27 cellular contexts compared by ENCODE assay signal in genomic region chr10:97255512-97256293, GRCh38. TPM values are rescaled to one million over a fixed set of nuclear protein-coding genes. Genes with fewer than 3 reads are reported as not detected.
DNase-seq lines count a peak whose midpoint lies in the region; ATAC-seq and TF ChIP-seq lines count a peak whose summit lies in the region.
"Had no signal": no experiment of that assay in that cellular context is flagged by ENCODE, and none has a peak within 500 bp of the region (broad histone marks: within the 10 kb centered on the region; RNA-seq: fewer than 3 reads in every experiment).

No MANE protein-coding gene starts in this region.

- CTCF ChIA-PET in activated CD8-positive, alpha-beta T cell treated with anti-CD3 and anti-CD28 coated beads for 36 hours (lab: Charles Lee): interaction anchor here (1.5 kb wide), 1 partner anchor 45 kb away, joined by 3 read pairs; no protein-coding TSS in a partner anchor
- CTCF ChIA-PET in activated CD8-positive, alpha-beta T cell treated with anti-CD3 and anti-CD28 coated beads, Interleukin-2, amount 10 ng/mL, durations not matched to agents 7 days and 5 days (lab: Charles Lee): interaction anchor here (1.1 kb wide), 1 partner anchor 22 kb away, joined by 3 read pairs; no protein-coding TSS in a partner anchor

- H3K36me3 Mint-ChIP-seq in activated CD8-positive, alpha-beta T cell treated with anti-CD3 and anti-CD28 coated beads for 36 hours (ENCODE audit: low read depth): peaks cover 31% of the 10 kb centered on the region
- H3K36me3 Mint-ChIP-seq in activated CD8-positive, alpha-beta T cell treated with anti-CD3 and anti-CD28 coated beads, Interleukin-2, amount 10 ng/mL, durations not matched to agents 7 days and 5 days (ENCODE audit: low read depth): peaks cover 53% of the 10 kb centered on the region
- peaks cover 60% of the 10 kb centered on the region for H3K36me3 Mint-ChIP-seq in stimulated activated memory B cell treated with anti-CD40 and anti-IgM and Interleukin-4, amounts not matched to agents 10 μg/mL and 1 μg/mL and 100 μg/mL, for 72 hours

- H3K4me1 Mint-ChIP-seq in activated CD8-positive, alpha-beta T cell treated with anti-CD3 and anti-CD28 coated beads for 36 hours (ENCODE audit: low read depth): peaks cover 14% of the 10 kb centered on the region
- no peaks in the 10 kb centered on the region for H3K4me1 Mint-ChIP-seq in activated CD8-positive, alpha-beta T cell treated with anti-CD3 and anti-CD28 coated beads, Interleukin-2, amount 10 ng/mL, durations not matched to agents 7 days and 5 days (ENCODE audit: low read depth)
- peaks cover 20% of the 10 kb centered on the region for H3K4me1 Mint-ChIP-seq in stimulated activated memory B cell treated with anti-CD40 and anti-IgM and Interleukin-4, amounts not matched to agents 10 μg/mL and 1 μg/mL and 100 μg/mL, for 72 hours
- H3K4me1 Mint-ChIP-seq: activated CD4-positive, alpha-beta T cell treated with anti-CD3 and anti-CD28 coated beads, Interleukin-2, amount 10 ng/mL, durations not matched to agents 24 days and 14 days; endodermal cell had no signal

- H3K27me3 Mint-ChIP-seq in activated CD8-positive, alpha-beta T cell treated with anti-CD3 and anti-CD28 coated beads for 36 hours: no peaks in the 10 kb centered on the region
- no peaks in the 10 kb centered on the region for H3K27me3 Mint-ChIP-seq in activated CD8-positive, alpha-beta T cell treated with anti-CD3 and anti-CD28 coated beads, Interleukin-2, amount 10 ng/mL, durations not matched to agents 7 days and 5 days (ENCODE audit: low read depth)
- no peaks in the 10 kb centered on the region for H3K27me3 Mint-ChIP-seq in stimulated activated memory B cell treated with anti-CD40 and anti-IgM and Interleukin-4, amounts not matched to agents 10 μg/mL and 1 μg/mL and 100 μg/mL, for 72 hours
- H3K27me3 Mint-ChIP-seq: activated CD4-positive, alpha-beta T cell treated with anti-CD3 and anti-CD28 coated beads, Interleukin-2, amount 10 ng/mL, durations not matched to agents 24 days and 14 days; CD4-positive, alpha-beta memory T cell had no signal

- intact Hi-C loops in activated CD8-positive, alpha-beta T cell treated with anti-CD3 and anti-CD28 coated beads for 36 hours (cut with micrococcal nuclease): no loop called here
- intact Hi-C loops in posterior cingulate gyrus (cut with DNase I): no loop called here

- peaks cover 4% of the 10 kb centered on the region for H3K9me3 Mint-ChIP-seq in activated CD8-positive, alpha-beta T cell treated with anti-CD3 and anti-CD28 coated beads for 36 hours
- H3K9me3 Mint-ChIP-seq in activated CD8-positive, alpha-beta T cell treated with anti-CD3 and anti-CD28 coated beads, Interleukin-2, amount 10 ng/mL, durations not matched to agents 7 days and 5 days (ENCODE audit: insufficient read depth): no peaks in the 10 kb centered on the region
- H3K9me3 Mint-ChIP-seq in stimulated activated memory B cell treated with anti-CD40 and anti-IgM and Interleukin-4, amounts not matched to agents 10 μg/mL and 1 μg/mL and 100 μg/mL, for 72 hours: peaks cover 3% of the 10 kb centered on the region

- ATAC-seq in activated CD8-positive, alpha-beta T cell treated with anti-CD3 and anti-CD28 coated beads for 36 hours: peak; percentile 94
- no peak for ATAC-seq in activated CD8-positive, alpha-beta T cell treated with anti-CD3 and anti-CD28 coated beads, Interleukin-2, amount 10 ng/mL, durations not matched to agents 7 days and 5 days
- ATAC-seq in stimulated activated memory B cell treated with anti-CD40 and anti-IgM and Interleukin-4, amounts not matched to agents 10 μg/mL and 1 μg/mL and 100 μg/mL, for 72 hours: peak; percentile 20
- ATAC-seq in HG02840 (IDR thresholded peaks at IDR 0.05; ENCODE audit: low FRiP score, unreplicated experiment): no peak
- ATAC-seq: A549, esophagus mucosa had no signal

- H3K4me3 Mint-ChIP-seq in activated CD8-positive, alpha-beta T cell treated with anti-CD3 and anti-CD28 coated beads for 36 hours: no peak overlapping the region
- H3K4me3 Mint-ChIP-seq in activated CD8-positive, alpha-beta T cell treated with anti-CD3 and anti-CD28 coated beads, Interleukin-2, amount 10 ng/mL, durations not matched to agents 7 days and 5 days: no peak overlapping the region
- H3K4me3 Mint-ChIP-seq in stimulated activated memory B cell treated with anti-CD40 and anti-IgM and Interleukin-4, amounts not matched to agents 10 μg/mL and 1 μg/mL and 100 μg/mL, for 72 hours: no peak overlapping the region
- H3K4me3 Mint-ChIP-seq: activated CD4-positive, alpha-beta T cell treated with anti-CD3 and anti-CD28 coated beads, Interleukin-2, amount 10 ng/mL, durations not matched to agents 24 days and 14 days; CD4-positive, alpha-beta memory T cell; endodermal cell had no signal

- DNase-seq in activated CD8-positive, alpha-beta T cell treated with anti-CD3 and anti-CD28 coated beads for 36 hours: no peak
- no peak for DNase-seq in activated CD8-positive, alpha-beta T cell treated with anti-CD3 and anti-CD28 coated beads, Interleukin-2, amount 10 ng/mL, durations not matched to agents 7 days and 5 days
- peak; percentile 14 for DNase-seq in COLO829 (ENCODE audit: low spot score)
- peak; percentile 17 for DNase-seq in dermis blood vessel endothelial cell
- DNase-seq in RKO (ENCODE audit: low spot score): no peak
- DNase-seq in posterior cingulate gyrus: no peak
- DNase-seq: activated CD4-positive, alpha-beta T cell treated with anti-CD3 and anti-CD28 coated beads, Interleukin-2, amount 10 ng/mL, durations not matched to agents 24 days and 14 days; activated naive CD4-positive, alpha-beta T cell treated with anti-CD3 and anti-CD28 coated beads, Interleukin-2, amount 50 U/mL, for 16 hours; CD4-positive, alpha-beta memory T cell; cortex of kidney; DMS 273 treated with DMSO at 0.1 percent for 48 hours; endodermal cell; glutamatergic neuron; GM23248; NCI-H146; NCI-H345; NCI-H69; Peyer's patch; SHP77 treated with DMSO at 0.1 percent for 48 hours; sigmoid colon; stimulated activated CD4-positive, alpha-beta T cell treated with anti-CD3 and anti-CD28 coated beads, Interleukin-4, amount 100 ng/mL, for 1 hour; T1000; WERI-Rb-1 had no signal

- peak overlapping the region; percentile 69 for H3K27ac Mint-ChIP-seq in activated CD8-positive, alpha-beta T cell treated with anti-CD3 and anti-CD28 coated beads for 36 hours
- no peak overlapping the region for H3K27ac Mint-ChIP-seq in activated CD8-positive, alpha-beta T cell treated with anti-CD3 and anti-CD28 coated beads, Interleukin-2, amount 10 ng/mL, durations not matched to agents 7 days and 5 days
- no peak overlapping the region for H3K27ac Mint-ChIP-seq in stimulated activated memory B cell treated with anti-CD40 and anti-IgM and Interleukin-4, amounts not matched to agents 10 μg/mL and 1 μg/mL and 100 μg/mL, for 72 hours
- H3K27ac Mint-ChIP-seq: activated CD4-positive, alpha-beta T cell treated with anti-CD3 and anti-CD28 coated beads, Interleukin-2, amount 10 ng/mL, durations not matched to agents 24 days and 14 days; endodermal cell had no signal

- no peak for TF ChIP-seq CTCF in activated CD8-positive, alpha-beta T cell treated with anti-CD3 and anti-CD28 coated beads for 36 hours (IDR thresholded peaks at IDR 0.05)

- POLR2A ChIA-PET in activated CD8-positive, alpha-beta T cell treated with anti-CD3 and anti-CD28 coated beads for 36 hours (lab: Charles Lee): interaction anchor here (0.7 kb wide), 1 partner anchor 831 kb away, joined by 3 read pairs; no protein-coding TSS in a partner anchor
- POLR2A ChIA-PET in activated CD8-positive, alpha-beta T cell treated with anti-CD3 and anti-CD28 coated beads, Interleukin-2, amount 10 ng/mL, durations not matched to agents 7 days and 5 days (lab: Charles Lee): no interaction called here

RNA-seq across cellular contexts. Expression of gene ARHGAP19, which starts 36.7 kb away (rescaled TPM):
- 10 to 100 TPM; 42.3 to 53.2 TPM for total RNA-seq in activated CD8-positive, alpha-beta T cell treated with anti-CD3 and anti-CD28 coated beads for 36 hours
- total RNA-seq in activated CD8-positive, alpha-beta T cell treated with anti-CD3 and anti-CD28 coated beads, Interleukin-2, amount 10 ng/mL, durations not matched to agents 7 days and 5 days: 10 to 100 TPM; 42.6 to 51.2 TPM
- 11.4 and 18.1 TPM in 2 replicates for total RNA-seq in dermis blood vessel endothelial cell

Comparison
In these comparisons a context has a peak if more than half of its experiments do, and no peak if none do; other contexts are left out.
1. ATAC-seq: peak in activated CD8-positive, alpha-beta T cell treated with anti-CD3 and anti-CD28 coated beads for 36 hours (single experiment) and stimulated activated memory B cell treated with anti-CD40 and anti-IgM and Interleukin-4, amounts not matched to agents 10 μg/mL and 1 μg/mL and 100 μg/mL, for 72 hours (single experiment); none in activated CD8-positive, alpha-beta T cell treated with anti-CD3 and anti-CD28 coated beads, Interleukin-2, amount 10 ng/mL, durations not matched to agents 7 days and 5 days (single experiment) and HG02840 (single experiment).
2. DNase-seq: peak in COLO829 (single experiment) and dermis blood vessel endothelial cell (single experiment); none in activated CD8-positive, alpha-beta T cell treated with anti-CD3 and anti-CD28 coated beads for 36 hours (single experiment), activated CD8-positive, alpha-beta T cell treated with anti-CD3 and anti-CD28 coated beads, Interleukin-2, amount 10 ng/mL, durations not matched to agents 7 days and 5 days (single experiment), RKO (single experiment) and posterior cingulate gyrus (0 of 10).